8 cellular contexts compared by ENCODE assay signal in genomic region chr1:24641646-24642151, GRCh38. TPM values are rescaled to one million over a fixed set of nuclear protein-coding genes. Genes with fewer than 3 reads are reported as not detected.
A peak's percentile ranks its signal among the peaks of the same experiment; 100 is the strongest.
DNase-seq lines count a peak whose midpoint lies in the region; ATAC-seq and TF ChIP-seq lines count a peak whose summit lies in the region.

No MANE protein-coding gene starts in this region.

- H3K36me3 ChIP-seq in endodermal cell (ENCODE audit: control insufficient read depth, insufficient read depth, low read length), result peaks cover 17% of the 10 kb centered on the region
- H3K36me3 ChIP-seq in muscle layer of duodenum (ENCODE audit: control insufficient read depth in 1 of 2, insufficient read depth in 2 of 2, low read length in 2 of 2), result peaks cover 3 to 7% of the 10 kb centered on the region in 2 donors

- H3K4me1 ChIP-seq in endodermal cell (ENCODE audit: control insufficient read depth, insufficient read depth, low read length) (no peaks in the 10 kb centered on the region), muscle layer of duodenum (ENCODE audit: control insufficient read depth in 1 of 2, insufficient read depth in 2 of 2, low read length in 2 of 2) (peaks cover 14 to 21% of the 10 kb centered on the region in 2 donors)

- no peaks in the 10 kb centered on the region for H3K9me3 ChIP-seq in AG04450 (ENCODE audit: control insufficient read depth, insufficient read depth, low read length)
- H3K9me3 ChIP-seq in endodermal cell (ENCODE audit: control insufficient read depth, low read length), result no peaks in the 10 kb centered on the region
- H3K9me3 ChIP-seq in muscle layer of duodenum (ENCODE audit: control insufficient read depth in 1 of 2, low read length in 2 of 2), result no peaks in the 10 kb centered on the region

- peak overlapping the region; percentile 96 for H3K4me3 Mint-ChIP-seq in activated CD4-positive, alpha-beta memory T cell treated with anti-CD3 and anti-CD28 coated beads for 36 hours
- peak overlapping the region; percentile 95 for H3K4me3 Mint-ChIP-seq in endodermal cell

- DNase-seq in AG04450 (ENCODE audit: low read depth, low spot score) (no peak), HT1080 (ENCODE audit: low read depth) (peak; percentile 32), endodermal cell (peak; percentile 73), NCI-H1092 (lab: John Stamatoyannopoulos, UW) (no peak)
- peak; percentile 56 for DNase-seq in activated CD4-positive, alpha-beta memory T cell treated with anti-CD3 and anti-CD28 coated beads for 36 hours

- intact Hi-C loops in activated CD4-positive, alpha-beta memory T cell treated with anti-CD3 and anti-CD28 coated beads for 36 hours (cut with micrococcal nuclease), result loop anchor here (1.0 to 10.0 kb wide), 9 partner anchors 101 to 659 kb away; partner anchors contain the start of genes CLIC4, NIPAL3, RCAN3 and SRSF10

- no peak for TF ChIP-seq CTCF in AG04450 (IDR thresholded peaks at IDR 0.05; ENCODE audit: low read depth, low read length)
- no peak for TF ChIP-seq CTCF in endodermal cell (conservative IDR thresholded peaks at IDR 0.05)

- WGBS in endodermal cell (ENCODE audit: insufficient coverage in 1 of 2, insufficient read length in 1 of 2), 2 experiments, result 60 to 70% methylated on average over 15 to 24 of the region's 24 CpGs

- no peaks in the 10 kb centered on the region for H3K27me3 Mint-ChIP-seq in activated CD4-positive, alpha-beta memory T cell treated with anti-CD3 and anti-CD28 coated beads for 36 hours
- no peaks in the 10 kb centered on the region for H3K27me3 Mint-ChIP-seq in endodermal cell (ENCODE audit: insufficient read depth)

- H3K27me3 ChIP-seq in AG04450 (ENCODE audit: control insufficient read depth, insufficient read depth, low read length) (peaks cover 5% of the 10 kb centered on the region), endodermal cell (ENCODE audit: control insufficient read depth, insufficient read depth, low read length, poor library complexity, severe bottlenecking) (peaks cover 6% of the 10 kb centered on the region), muscle layer of duodenum (ENCODE audit: low read depth, low read length) (no peaks in the 10 kb centered on the region)

- ATAC-seq in GM18502 (IDR thresholded peaks at IDR 0.05; ENCODE audit: poor library complexity, unreplicated experiment), result no peak

- H3K4me1 Mint-ChIP-seq in activated CD4-positive, alpha-beta memory T cell treated with anti-CD3 and anti-CD28 coated beads for 36 hours (ENCODE audit: low read depth), result peaks cover 44% of the 10 kb centered on the region
- H3K4me1 Mint-ChIP-seq in endodermal cell, result peaks cover 21% of the 10 kb centered on the region

- H3K27ac ChIP-seq in AG04450 (ENCODE audit: low read depth, low read length) (peak overlapping the region; percentile 100), endodermal cell (ENCODE audit: low read depth, low read length) (no peak overlapping the region), muscle layer of duodenum (ENCODE audit: low read length) (peak overlapping the region; percentile 99), temporal lobe (ENCODE audit: low read depth, low read length) (peak overlapping the region; percentile 97)

- H3K36me3 Mint-ChIP-seq in activated CD4-positive, alpha-beta memory T cell treated with anti-CD3 and anti-CD28 coated beads for 36 hours, result peaks cover 27% of the 10 kb centered on the region
- peaks cover 16% of the 10 kb centered on the region for H3K36me3 Mint-ChIP-seq in endodermal cell (ENCODE audit: low read depth)

- CTCF ChIA-PET in AG04450 (lab: Charles Lee), result interaction anchor here (1.0 kb wide), 1 partner anchor 8 kb away, joined by 3 read pairs; no protein-coding TSS in a partner anchor
- CTCF ChIA-PET in activated CD4-positive, alpha-beta memory T cell treated with anti-CD3 and anti-CD28 coated beads for 36 hours (lab: Charles Lee), result interaction anchor here (0.6 to 1.8 kb wide), 10 partner anchors 46 to 492 kb away, joined by 3 to 7 read pairs (median 4); partner anchors contain the start of genes NIPAL3 and RCAN3

- peak overlapping the region; percentile 1 for H3K9ac ChIP-seq in endodermal cell (ENCODE audit: extremely low read depth, low read length, poor library complexity, severe bottlenecking)

- POLR2A ChIA-PET in AG04450 (lab: Yijun Ruan, JAX), result interaction anchor here (0.8 to 1.2 kb wide), 2 partner anchors 41 to 225 kb away, joined by 3 to 6 read pairs; no protein-coding TSS in a partner anchor
- POLR2A ChIA-PET in activated CD4-positive, alpha-beta memory T cell treated with anti-CD3 and anti-CD28 coated beads for 36 hours (lab: Charles Lee), result interaction anchor here (0.7 to 1.5 kb wide), 6 partner anchors 84 to 591 kb away, joined by 3 to 6 read pairs (median 4); partner anchors contain the start of genes NIPAL3, STPG1 and SYF2

- peak overlapping the region; percentile 98 for H3K27ac Mint-ChIP-seq in activated CD4-positive, alpha-beta memory T cell treated with anti-CD3 and anti-CD28 coated beads for 36 hours
- peak overlapping the region; percentile 100 for H3K27ac Mint-ChIP-seq in endodermal cell

- H3K4me3 ChIP-seq in AG04450 (ENCODE audit: low read depth, low read length) (peak overlapping the region; percentile 59), endodermal cell (ENCODE audit: low read length) (peak overlapping the region; percentile 93), muscle layer of duodenum (ENCODE audit: low read depth in 1 of 2, low read length in 2 of 2) (peak overlapping the region; percentile 72 to 86)

- no peaks in the 10 kb centered on the region for H3K9me3 Mint-ChIP-seq in activated CD4-positive, alpha-beta memory T cell treated with anti-CD3 and anti-CD28 coated beads for 36 hours
- no peaks in the 10 kb centered on the region for H3K9me3 Mint-ChIP-seq in endodermal cell

RNA-seq across cellular contexts. Expression of gene SRRM1, which starts 1.4 kb away (rescaled TPM):
- 61.2 and 63.3 TPM in 2 replicates for polyA plus RNA-seq in AG04450 (2011; rRNA removed)
- polyA minus RNA-seq in AG04450 (2011; rRNA and poly(A)+ RNA removed), result 57.1 and 60.0 TPM in 2 replicates
- 26.1 and 31.7 TPM in 2 replicates for total RNA-seq in HT1080 (2014; rRNA removed; shearing (Covaris generic))
- polyA plus RNA-seq in HT1080 (2015; cell fraction: cytosol; rRNA removed), result 88.5 and 104 TPM in 2 replicates
- 276 and 314 TPM in 2 replicates for polyA plus RNA-seq in HT1080 (2015; cell fraction: nucleus; rRNA removed)
- total RNA-seq in activated CD4-positive, alpha-beta memory T cell treated with anti-CD3 and anti-CD28 coated beads for 36 hours, result 100 to 1,000 TPM; 225 to 227 TPM
- total RNA-seq in endodermal cell, result 100 to 1,000 TPM; 233 to 293 TPM
- polyA plus RNA-seq in endodermal cell (2013, experiment 1 of 2), result 164 TPM
- polyA plus RNA-seq in endodermal cell (2013, experiment 2 of 2), result 150 TPM
- 38.8 TPM for total RNA-seq in temporal lobe

Comparison
In these comparisons a context has a peak if more than half of its experiments do, and no peak if none do; other contexts are left out.
1. DNase-seq: peak in HT1080 (single experiment), activated CD4-positive, alpha-beta memory T cell treated with anti-CD3 and anti-CD28 coated beads for 36 hours (single experiment) and endodermal cell (single experiment); none in AG04450 (single experiment) and NCI-H1092 (single experiment).
2. Peak in every context shown above with its lines, with median percentiles within 50 percentile points of each other: H3K4me3 ChIP-seq.